1 cellular context compared by ENCODE assay signal in genomic region chr1:30786264-30786991, GRCh38.
TF ChIP-seq lines count a peak whose summit lies in the region.

No MANE protein-coding gene starts in this region.

TF ChIP-seq in GM23338, 12 proteins besides CTCF, POLR2A, EP300 and RAD21 (continued from another document):
- TF ChIP-seq ZNF462 (CRISPR knock-in tag; IDR thresholded peaks at IDR 0.05) (no peak), ZNF114 (CRISPR knock-in tag; IDR thresholded peaks at IDR 0.05) (no peak)
